In the genomic region with DNA sequence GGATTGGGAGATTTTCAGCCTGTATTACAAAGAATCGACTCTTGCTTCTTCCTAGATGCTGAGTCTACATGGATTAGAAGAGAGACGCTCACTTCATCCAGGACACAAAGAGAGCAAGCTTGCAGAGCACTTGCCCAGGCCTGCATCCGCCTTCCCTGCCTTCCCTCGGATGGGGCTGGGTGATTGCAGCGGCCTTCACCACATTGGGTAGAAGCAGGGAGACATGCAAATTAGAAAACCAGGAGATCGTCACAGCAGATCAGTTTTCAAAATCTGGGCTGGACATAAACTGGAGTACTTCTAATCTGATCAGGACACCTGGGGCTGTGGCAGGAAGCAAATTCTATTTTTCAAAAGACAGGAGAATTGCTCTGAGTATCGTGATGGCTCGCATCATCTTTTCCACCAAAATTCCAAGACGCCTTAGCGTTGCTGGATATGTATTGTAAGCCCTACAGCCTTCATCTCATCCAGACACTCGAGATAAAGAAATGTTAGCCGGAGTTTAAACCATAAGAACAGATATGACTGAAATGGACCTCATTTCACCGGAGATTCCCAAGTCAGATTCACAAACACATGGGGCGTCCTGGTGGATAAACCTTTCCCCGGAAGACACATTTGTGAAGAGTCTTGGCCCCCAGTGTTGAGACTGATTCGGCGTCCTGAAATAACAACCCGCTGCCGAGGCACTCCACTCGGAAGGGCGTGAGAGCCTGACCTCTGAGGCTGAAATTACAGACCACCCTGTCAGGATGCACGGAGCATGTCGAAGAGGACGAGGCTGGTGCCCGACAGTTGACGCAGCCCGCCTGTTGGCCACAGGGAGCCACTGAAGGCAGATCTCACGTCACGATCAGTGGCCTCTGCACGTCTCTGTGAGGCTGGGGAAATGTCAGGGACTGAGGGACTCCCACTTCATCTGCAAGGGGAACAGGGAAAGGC, we compare ENCODE assay signal across 9 cellular contexts.
DNase-seq lines count a peak whose midpoint lies in the region; ATAC-seq and TF ChIP-seq lines count a peak whose summit lies in the region.
"Had no signal": no experiment of that assay in that cellular context is flagged by ENCODE, and none has a peak within 500 bp of the region (broad histone marks: within the 10 kb centered on the region; RNA-seq: fewer than 3 reads in every experiment).

No MANE protein-coding gene starts in this region.

- H3K36me3 ChIP-seq in upper lobe of right lung, result no peaks in the 10 kb centered on the region

- H3K27ac ChIP-seq in upper lobe of right lung, result no peak overlapping the region

- peak; percentile 91 for ATAC-seq in upper lobe of right lung
- no peak for ATAC-seq in GM21529 (IDR thresholded peaks at IDR 0.05; ENCODE audit: unreplicated experiment)
- ATAC-seq in GM21825 (IDR thresholded peaks at IDR 0.05; ENCODE audit: unreplicated experiment), result no peak
- no peak for ATAC-seq in GM18861 (IDR thresholded peaks at IDR 0.05; ENCODE audit: unreplicated experiment)
- ATAC-seq: activated T-cell treated with anti-CD3 and anti-CD28 coated beads, Interleukin-2, amount 50 U/mL, for 4 hours had no signal

- DNase-seq in SIG-M5 treated with dmso at 0.1 percent for 504 hours (lab: John Stamatoyannopoulos, UW; ENCODE audit: unreplicated experiment) (peak; percentile 19), SIG-M5 (lab: John Stamatoyannopoulos, UW) (no peak), amniotic epithelial cell (ENCODE audit: low read depth) (peak; percentile 11), left kidney (ENCODE audit: low read depth, low spot score) (peak; percentile 97), upper lobe of right lung (no peak)
- DNase-seq: activated T-cell treated with anti-CD3 and anti-CD28 coated beads, Interleukin-2, amount 50 U/mL, for 4 hours had no signal

- no peaks in the 10 kb centered on the region for H3K4me1 ChIP-seq in upper lobe of right lung

- no peak for TF ChIP-seq CTCF in upper lobe of right lung (IDR thresholded peaks at IDR 0.05)

- H3K4me3 ChIP-seq in upper lobe of right lung, result peak overlapping the region; percentile 4

- no peaks in the 10 kb centered on the region for H3K9me3 ChIP-seq in upper lobe of right lung

- no peaks in the 10 kb centered on the region for H3K27me3 ChIP-seq in upper lobe of right lung

- intact Hi-C loops in upper lobe of right lung (cut with DNase I), result no loop called here

Comparison
In these comparisons a context has a peak if more than half of its experiments do, and no peak if none do; other contexts are left out.
1. DNase-seq: peak in SIG-M5 treated with dmso at 0.1 percent for 504 hours (single experiment), amniotic epithelial cell (single experiment) and left kidney (single experiment); none in SIG-M5 (single experiment) and upper lobe of right lung (single experiment).